Comparison of ENCODE assay signal across 17 cellular contexts in genomic region chr6:7546383-7546782, GRCh38. TPM values are rescaled to one million over a fixed set of nuclear protein-coding genes. Genes with fewer than 3 reads are reported as not detected.
"Had no signal": no experiment of that assay in that cellular context is flagged by ENCODE, and none has a peak within 500 bp of the region (broad histone marks: within the 10 kb centered on the region; RNA-seq: fewer than 3 reads in every experiment).

No MANE protein-coding gene starts in this region.

- H3K27me3 ChIP-seq: SJCRH30, testis had no signal

- H3K4me3 ChIP-seq: SJCRH30, spleen, testis had no signal

- H3K4me3 Mint-ChIP-seq: activated naive CD4-positive, alpha-beta T cell treated with anti-CD3 and anti-CD28 coated beads, Interleukin-2, amount 10 ng/mL, durations not matched to agents 7 days and 5 days; effector memory CD8-positive, alpha-beta T cell; naive thymus-derived CD8-positive, alpha-beta T cell had no signal

- H3K27ac ChIP-seq: neutrophil, SJCRH30, testis had no signal

- H3K36me3 ChIP-seq: neutrophil, SJCRH30, spleen had no signal

- H3K36me3 Mint-ChIP-seq: activated naive CD4-positive, alpha-beta T cell treated with anti-CD3 and anti-CD28 coated beads, Interleukin-2, amount 10 ng/mL, durations not matched to agents 7 days and 5 days; naive thymus-derived CD8-positive, alpha-beta T cell had no signal

- H3K27ac Mint-ChIP-seq: activated naive CD4-positive, alpha-beta T cell treated with anti-CD3 and anti-CD28 coated beads, Interleukin-2, amount 10 ng/mL, durations not matched to agents 7 days and 5 days; activated T-helper 2 cell treated with anti-CD3 and anti-CD28 coated beads, Interferon-gamma antibody, Interleukin-2, Interleukin-4, amounts not matched to agents 10 μg/mL and 5 μg/mL and 100 μg/mL, durations not matched to agents 14 hours and 24 hours and 36 hours; effector memory CD8-positive, alpha-beta T cell; naive thymus-derived CD8-positive, alpha-beta T cell had no signal

- H3K9me3 ChIP-seq: neutrophil, SJCRH30, spleen, testis had no signal

- DNase-seq: activated naive CD4-positive, alpha-beta T cell treated with anti-CD3 and anti-CD28 coated beads, Interleukin-2, amount 10 ng/mL, durations not matched to agents 7 days and 5 days; effector memory CD8-positive, alpha-beta T cell; glutamatergic neuron; naive thymus-derived CD8-positive, alpha-beta T cell; posterior cingulate gyrus; right cardiac atrium; SJCRH30; spleen; stimulated activated CD4-positive, alpha-beta T cell treated with anti-CD3 and anti-CD28 coated beads, Interleukin-1b, Interleukin-23, amount 100 ng/mL, for 48 hours; stimulated activated naive CD8-positive, alpha-beta T cell treated with anti-CD3 and anti-CD28 coated beads, Interleukin-15, Interleukin-2, amounts not matched to agents 100 U/mL and 50 U/mL, for 24 hours; testis had no signal

- H3K4me1 ChIP-seq: SJCRH30 had no signal

- FAIRE-seq: colon, urothelium cell line had no signal

- H3K9me3 Mint-ChIP-seq: activated naive CD4-positive, alpha-beta T cell treated with anti-CD3 and anti-CD28 coated beads, Interleukin-2, amount 10 ng/mL, durations not matched to agents 7 days and 5 days; activated T-helper 2 cell treated with anti-CD3 and anti-CD28 coated beads, Interferon-gamma antibody, Interleukin-2, Interleukin-4, amounts not matched to agents 10 μg/mL and 5 μg/mL and 100 μg/mL, durations not matched to agents 14 hours and 24 hours and 36 hours; effector memory CD8-positive, alpha-beta T cell had no signal

- ATAC-seq: activated CD4-positive, CD25-positive, alpha-beta regulatory T cell treated with anti-CD3 and anti-CD28 coated beads, Interleukin-2, amount 50 U/mL, for 24 hours; effector memory CD8-positive, alpha-beta T cell; naive thymus-derived CD8-positive, alpha-beta T cell; right cardiac atrium; stimulated activated naive CD8-positive, alpha-beta T cell treated with anti-CD3 and anti-CD28 coated beads, Interleukin-15, Interleukin-2, amounts not matched to agents 100 U/mL and 50 U/mL, for 24 hours had no signal

RNA-seq across cellular contexts. Expression of gene DSP, which starts 4.9 kb away (rescaled TPM):
- total RNA-seq: SJCRH30; T-helper 2 cell treated with Interferon-gamma antibody and Interleukin-4, amounts not matched to agents 100 ng/mL and 5 ng/mL, for 36 hours had no signal
